In the genomic region with DNA sequence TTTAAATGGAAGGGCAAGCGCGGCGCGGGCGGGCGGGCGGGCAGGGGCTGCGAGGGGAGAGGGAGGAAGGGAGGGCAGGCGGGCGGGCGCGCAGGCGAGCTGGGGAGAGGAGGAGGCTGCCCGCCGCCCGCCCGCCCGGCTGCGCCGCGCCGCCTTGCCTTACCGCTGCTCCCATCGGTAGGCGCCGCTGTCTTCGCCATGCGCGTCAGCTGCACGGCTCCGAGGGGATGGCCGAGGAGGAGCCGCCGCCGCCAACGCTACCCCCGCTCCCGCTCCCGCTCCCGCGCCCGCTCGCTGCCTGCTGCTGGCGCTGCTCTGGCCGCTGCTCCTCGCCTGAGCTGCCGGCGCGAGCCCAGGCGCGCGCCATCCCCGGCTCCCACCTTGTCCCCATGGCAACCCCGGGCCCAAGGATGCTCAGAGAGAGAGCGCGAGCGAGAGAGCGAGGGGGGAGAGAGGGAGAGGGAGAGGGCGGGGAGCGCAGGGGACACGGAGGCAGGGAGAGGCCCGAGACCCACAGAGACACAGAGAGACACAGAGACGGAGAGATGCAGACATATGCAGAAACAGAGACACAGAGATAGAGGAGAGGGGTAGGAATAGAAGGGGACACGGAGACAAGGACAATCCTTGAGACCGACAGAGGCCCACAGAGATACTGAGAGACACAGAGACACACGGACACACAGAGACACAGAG, we compare ENCODE assay signal across 8 cellular contexts. TPM values are rescaled to one million over a fixed set of nuclear protein-coding genes. Genes with fewer than 3 reads are reported as not detected.
DNase-seq lines count a peak whose midpoint lies in the region; ATAC-seq, FAIRE-seq and TF ChIP-seq lines count a peak whose summit lies in the region.

No MANE protein-coding gene starts in this region.

- DNase-seq in ELR (ENCODE audit: low read depth) (peak; percentile 86), LNCaP clone FGC (ENCODE audit: low read depth) (no peak), RPMI8226 (peak; percentile 74), activated gamma-delta T cell (lab: John Stamatoyannopoulos, UW) (peak; percentile 67), frontal cortex (ENCODE audit: low spot score in 2 of 2) (peak; percentile 74 to 83), nucleus accumbens (lab: John Stamatoyannopoulos, UW) (peak in 54 of 56 donors; percentile 9 to 86 (median 59)), substantia nigra (lab: John Stamatoyannopoulos, UW) (peak in 44 of 49 donors; percentile 8 to 85 (median 50))

- ATAC-seq in GM18873 (IDR thresholded peaks at IDR 0.05; ENCODE audit: low FRiP score, unreplicated experiment), result no peak

- H3K4me3 ChIP-seq in LNCaP clone FGC (ENCODE audit: low read depth, low read length), result no peak overlapping the region

- FAIRE-seq in frontal cortex (lab: Jason Lieb, UNC), result no peak

- no peak overlapping the region for H3K27ac ChIP-seq in substantia nigra (ENCODE audit: low read depth, low read length, poor library complexity, severe bottlenecking)

- TF ChIP-seq CTCF in LNCaP clone FGC (IDR thresholded peaks at IDR 0.05; ENCODE audit: control insufficient read depth, extremely low read depth, insufficient read depth), result peak; percentile 57

RNA-seq across cellular contexts. Expression of a gene that starts 40.3 kb away (rescaled TPM):
- 20.0 TPM for total RNA-seq in frontal cortex

RNA-seq across cellular contexts. Expression of a gene that starts 43.0 kb away (rescaled TPM):
- 4.1 TPM for total RNA-seq in frontal cortex

RNA-seq across cellular contexts. Expression of a gene that starts 44.9 kb away (rescaled TPM):
- total RNA-seq in frontal cortex, result 2.9 TPM
